Comparison of ENCODE assay signal across 14 cellular contexts in genomic region chr10:99525897-99526296, GRCh38. TPM values are rescaled to one million over a fixed set of nuclear protein-coding genes. Genes with fewer than 3 reads are reported as not detected.
DNase-seq lines count a peak whose midpoint lies in the region; ATAC-seq and TF ChIP-seq lines count a peak whose summit lies in the region.
"Had no signal": no experiment of that assay in that cellular context is flagged by ENCODE, and none has a peak within 500 bp of the region (broad histone marks: within the 10 kb centered on the region; RNA-seq: fewer than 3 reads in every experiment).

No MANE protein-coding gene starts in this region.

- H3K9me3 Mint-ChIP-seq in GM23338, result 0 out of 3 replicates have a peak, but pooled peaks cover 2% of the 10 kb centered on the region

- H3K9me3 ChIP-seq in mesenchymal stem cell (ENCODE audit: control insufficient read depth, low read length), result no peaks in the 10 kb centered on the region
- no peaks in the 10 kb centered on the region for H3K9me3 ChIP-seq in trophoblast cell (ENCODE audit: insufficient read depth, low read depth, low read length)
- no peaks in the 10 kb centered on the region for H3K9me3 ChIP-seq in transverse colon

- H3K4me1 Mint-ChIP-seq in GM23338, result peaks cover 71% of the 10 kb centered on the region

- H3K14ac ChIP-seq in mesenchymal stem cell (ENCODE audit: low read length in 2 of 2) (no peak overlapping the region), trophoblast cell (ENCODE audit: low read length) (peak overlapping the region; percentile 4)

- no peak overlapping the region for H3K27ac Mint-ChIP-seq in GM23338
- H3K27ac Mint-ChIP-seq: CD4-positive, CD25-positive, alpha-beta regulatory T cell had no signal

- H3K36me3 Mint-ChIP-seq in GM23338 (ENCODE audit: low read depth), result no peaks in the 10 kb centered on the region
- H3K36me3 Mint-ChIP-seq: CD4-positive, CD25-positive, alpha-beta regulatory T cell had no signal

- peak overlapping the region; percentile 76 for H3K4me2 ChIP-seq in GM23338
- H3K4me2 ChIP-seq in mesenchymal stem cell (ENCODE audit: low read length, poor library complexity, severe bottlenecking), result no peak overlapping the region
- H3K4me2 ChIP-seq in trophoblast cell (ENCODE audit: low read length), result peak overlapping the region; percentile 13
- H3K4me2 ChIP-seq: BLaER1 treated with 17β-estradiol and CSF1 and Interleukin-3, amounts not matched to agents 10 nM and 100 nM had no signal

- ATAC-seq in GM23338, result no peak
- ATAC-seq in HG03571 (IDR thresholded peaks at IDR 0.05; ENCODE audit: unreplicated experiment), result no peak
- ATAC-seq in omental fat pad (ENCODE audit: low FRiP score), result no peak
- ATAC-seq: GM12878, K562 had no signal

- no peak overlapping the region for H3K27ac ChIP-seq in GM23338 (ENCODE audit: low read depth)
- no peak overlapping the region for H3K27ac ChIP-seq in mesenchymal stem cell (ENCODE audit: low read length, poor library complexity, severe bottlenecking)
- no peak overlapping the region for H3K27ac ChIP-seq in trophoblast cell (ENCODE audit: low read depth, low read length)
- peak overlapping the region; percentile 86 to 94 (median 90) for H3K27ac ChIP-seq in transverse colon
- H3K27ac ChIP-seq: BLaER1 treated with 17β-estradiol and CSF1 and Interleukin-3, amounts not matched to agents 10 nM and 100 nM had no signal

- H2BK15ac ChIP-seq in mesenchymal stem cell (ENCODE audit: low read depth, poor library complexity, severe bottlenecking), result peak overlapping the region; percentile 100

- no peak overlapping the region for H3K9ac ChIP-seq in mesenchymal stem cell (ENCODE audit: low read length)
- no peak overlapping the region for H3K9ac ChIP-seq in trophoblast cell (ENCODE audit: low read length)
- H3K9ac ChIP-seq: BLaER1 treated with 17β-estradiol and CSF1 and Interleukin-3, amounts not matched to agents 10 nM and 100 nM had no signal

- no peaks in the 10 kb centered on the region for H3K36me3 ChIP-seq in GM23338 (ENCODE audit: insufficient read depth)
- H3K36me3 ChIP-seq in mesenchymal stem cell (ENCODE audit: control insufficient read depth in 1 of 2, insufficient read depth in 2 of 2, low read depth in 1 of 2, low read length in 2 of 2), result peaks cover 0 to under 1% of the 10 kb centered on the region in 2 experiments
- H3K36me3 ChIP-seq in trophoblast cell (ENCODE audit: control insufficient read depth in 1 of 2, insufficient read depth in 2 of 2, low read length in 2 of 2), result no peaks in the 10 kb centered on the region
- no peaks in the 10 kb centered on the region for H3K36me3 ChIP-seq in transverse colon
- H3K36me3 ChIP-seq: BLaER1 treated with 17β-estradiol and CSF1 and Interleukin-3, amounts not matched to agents 10 nM and 100 nM had no signal

- H3K4ac ChIP-seq in mesenchymal stem cell (ENCODE audit: low read depth in 1 of 2, low read length in 2 of 2), result peak overlapping the region; percentile 76 to 100
- no peak overlapping the region for H3K4ac ChIP-seq in trophoblast cell (ENCODE audit: low read depth, low read length)

- H3K18ac ChIP-seq in mesenchymal stem cell (ENCODE audit: low read depth in 1 of 2, low read length in 2 of 2) (peak overlapping the region; percentile 95 to 98), trophoblast cell (ENCODE audit: low read length) (no peak overlapping the region)

- H3K23ac ChIP-seq in mesenchymal stem cell (ENCODE audit: low read length in 2 of 2) (peak overlapping the region in 1 of 2 experiments; percentile 97), trophoblast cell (ENCODE audit: low read length) (no peak overlapping the region)

- no peaks in the 10 kb centered on the region for H3K79me1 ChIP-seq in mesenchymal stem cell (replicated peaks; ENCODE audit: low read length, poor library complexity, severe bottlenecking)
- peaks cover 43% of the 10 kb centered on the region for H3K79me1 ChIP-seq in trophoblast cell (ENCODE audit: low read length)

- H4K8ac ChIP-seq in mesenchymal stem cell (ENCODE audit: low read length) (peak overlapping the region; percentile 100), trophoblast cell (ENCODE audit: low read depth, low read length) (no peak overlapping the region)

- H3K4me3 ChIP-seq in GM23338 (no peak overlapping the region), mesenchymal stem cell (ENCODE audit: insufficient read depth in 1 of 2, low read depth in 1 of 2, low read length in 2 of 2) (no peak overlapping the region), trophoblast cell (ENCODE audit: low read depth, low read length) (no peak overlapping the region), transverse colon (no peak overlapping the region)
- H3K4me3 ChIP-seq: BLaER1 treated with 17β-estradiol and CSF1 and Interleukin-3, amounts not matched to agents 10 nM and 100 nM; GM12878; K562 had no signal

- H4K91ac ChIP-seq in mesenchymal stem cell (ENCODE audit: low read length) (peak overlapping the region; percentile 99), trophoblast cell (ENCODE audit: low read depth, low read length) (peak overlapping the region; percentile 82)

- DNase-seq in GM23338 (ENCODE audit: low spot score), result no peak
- peak; percentile 30 for DNase-seq in mesenchymal stem cell
- no peak for DNase-seq in trophoblast cell
- DNase-seq in transverse colon, result no peak
- no peak for DNase-seq in AG08396 (ENCODE audit: low spot score)
- DNase-seq in omental fat pad (ENCODE audit: low spot score), result no peak
- DNase-seq: 8988T; CD4-positive, CD25-positive, alpha-beta regulatory T cell; DMS53 had no signal

- H3K79me2 ChIP-seq in GM23338 (replicated peaks; ENCODE audit: insufficient read depth) (no peaks in the 10 kb centered on the region), trophoblast cell (ENCODE audit: control insufficient read depth, insufficient read depth, low read length, poor library complexity) (peaks cover 8% of the 10 kb centered on the region)

- H2AK5ac ChIP-seq in mesenchymal stem cell (ENCODE audit: low read length, severe bottlenecking) (no peak overlapping the region), trophoblast cell (ENCODE audit: low read length) (peak overlapping the region; percentile 18)

- peak overlapping the region; percentile 34 to 81 for H2BK12ac ChIP-seq in mesenchymal stem cell (ENCODE audit: low read length in 2 of 2)
- peak overlapping the region; percentile 6 for H2BK12ac ChIP-seq in trophoblast cell (ENCODE audit: low read length)

- TF ChIP-seq EP300 in transverse colon (IDR thresholded peaks at IDR 0.05; ENCODE audit: low read depth), result no peak

- in situ Hi-C loops in transverse colon (cut with MboI; ENCODE audit: low pct_ligation_motif_present in 1 of 4, low pct_unique_long_range_greater_than_20kb in 1 of 4, low sequenced_read_pairs in 3 of 4), result loop anchor here in 1 of 4 donors (10.0 kb wide), 1 partner anchor 91 kb away; the partner anchor contains the start of gene GOT1

- no peak overlapping the region for H2BK5ac ChIP-seq in mesenchymal stem cell (ENCODE audit: low read depth, low read length, poor library complexity, severe bottlenecking)
- peak overlapping the region; percentile 22 for H2BK5ac ChIP-seq in trophoblast cell (ENCODE audit: low read depth, low read length, poor library complexity)

- no peak overlapping the region for H4K12ac ChIP-seq in trophoblast cell (ENCODE audit: low read depth, low read length)

- H3K4me1 ChIP-seq in GM23338 (ENCODE audit: insufficient read depth) (peaks cover 85% of the 10 kb centered on the region), mesenchymal stem cell (ENCODE audit: control insufficient read depth, insufficient read depth, low read depth, low read length) (peaks cover 17% of the 10 kb centered on the region), trophoblast cell (ENCODE audit: control insufficient read depth in 1 of 2, insufficient read depth in 2 of 2, low read length in 2 of 2) (peaks cover 57 to 62% of the 10 kb centered on the region in 2 experiments), transverse colon (peaks cover 4 to 58% (median 17%) of the 10 kb centered on the region in 4 donors)

- H2AFZ ChIP-seq in GM23338 (no peak overlapping the region), mesenchymal stem cell (ENCODE audit: low read depth, low read length) (no peak overlapping the region), trophoblast cell (ENCODE audit: insufficient read depth, low read length, poor library complexity) (no peak overlapping the region)

- H2BK120ac ChIP-seq in mesenchymal stem cell (ENCODE audit: low read depth, low read length) (peak overlapping the region; percentile 93), trophoblast cell (ENCODE audit: insufficient read depth, low read length, poor library complexity) (peak overlapping the region; percentile 52)

- intact Hi-C loops in transverse colon (cut with DNase I; ENCODE audit: low total_unique reads), result no loop called here

- H3K27me3 Mint-ChIP-seq in GM23338 (ENCODE audit: insufficient read depth, low read depth, poor library complexity), result peaks cover 100% of the 10 kb centered on the region

- peaks cover 31% of the 10 kb centered on the region for H3F3A ChIP-seq in GM23338 (replicated peaks; ENCODE audit: low read depth)

- TF ChIP-seq CTCF in GM23338 (conservative IDR thresholded peaks at IDR 0.05; ENCODE audit: low read depth in 2 of 2) (no peak), transverse colon (IDR thresholded peaks at IDR 0.05) (no peak), omental fat pad (IDR thresholded peaks at IDR 0.05) (no peak)

- H3K4me3 Mint-ChIP-seq in GM23338, result no peak overlapping the region; the same call in 2 of the 3 replicates
- H3K4me3 Mint-ChIP-seq: CD4-positive, CD25-positive, alpha-beta regulatory T cell had no signal

- H3K27me3 ChIP-seq in GM23338 (ENCODE audit: insufficient read depth) (peaks cover 100% of the 10 kb centered on the region), mesenchymal stem cell (ENCODE audit: control insufficient read depth in 1 of 2, insufficient read depth in 1 of 2, low read length in 2 of 2) (peaks cover 98 to 99% of the 10 kb centered on the region in 2 experiments), trophoblast cell (ENCODE audit: insufficient read depth, low read length) (peaks cover 15% of the 10 kb centered on the region), transverse colon (peaks cover 97% of the 10 kb centered on the region)

- no peak for TF ChIP-seq POLR2A in transverse colon (IDR thresholded peaks at IDR 0.05)

- H4K20me1 ChIP-seq in GM23338 (replicated peaks; ENCODE audit: insufficient read depth), result peaks cover 23% of the 10 kb centered on the region

- H3K9me2 ChIP-seq in GM23338 (ENCODE audit: insufficient read depth), result no peaks in the 10 kb centered on the region

TF ChIP-seq in GM23338, 12 proteins besides CTCF, POLR2A, EP300 and RAD21:
- TF ChIP-seq NANOG (IDR thresholded peaks at IDR 0.05; ENCODE audit: borderline replicate concordance), result no peak
- peak; percentile 53 for TF ChIP-seq EZH2 (IDR thresholded peaks at IDR 0.05; ENCODE audit: low read depth, unreplicated experiment)

RNA-seq across cellular contexts. Expression of gene NKX2-3, which starts 6.8 kb away (rescaled TPM):
- total RNA-seq in GM23338 (2014; rRNA removed; shearing (Covaris generic)), result not detected in 2 replicates
- not detected in 2 replicates for polyA plus RNA-seq in GM23338 (2016; fragmentation: Nextera tagmentation; extraction: Ambion mirVana)
- 59.0 TPM for polyA plus RNA-seq in mesenchymal stem cell (2013, experiment 1 of 2)
- 58.4 TPM for polyA plus RNA-seq in mesenchymal stem cell (2013, experiment 2 of 2)
- 6.7 and 7.6 TPM in 2 replicates for polyA plus RNA-seq in trophoblast cell (2013)
- total RNA-seq in transverse colon (10 to 100 TPM in 2 of 4 donors, 1 to 10 TPM in 2; 7.0 to 11.1 (median 9.7) TPM), omental fat pad (10 to 100 TPM in 1 of 4 donors, 1 to 10 TPM in 1, under 1 TPM in 2; 0.36 to 15.4 (median 0.87) TPM)
- total RNA-seq: CD4-positive, CD25-positive, alpha-beta regulatory T cell; GM12878; H7; K562 had no signal
- polyA plus RNA-seq: CD4-positive, CD25-positive, alpha-beta regulatory T cell; GM12878; K562 had no signal

Comparison
In these comparisons a context has a peak if more than half of its experiments do, and no peak if none do; other contexts are left out.
1. H3K27ac ChIP-seq: peak in transverse colon (4 of 4); none in GM23338 (single experiment), mesenchymal stem cell (single experiment) and trophoblast cell (single experiment).